ENCODE assay signal across 8 cellular contexts in the genomic region with DNA sequence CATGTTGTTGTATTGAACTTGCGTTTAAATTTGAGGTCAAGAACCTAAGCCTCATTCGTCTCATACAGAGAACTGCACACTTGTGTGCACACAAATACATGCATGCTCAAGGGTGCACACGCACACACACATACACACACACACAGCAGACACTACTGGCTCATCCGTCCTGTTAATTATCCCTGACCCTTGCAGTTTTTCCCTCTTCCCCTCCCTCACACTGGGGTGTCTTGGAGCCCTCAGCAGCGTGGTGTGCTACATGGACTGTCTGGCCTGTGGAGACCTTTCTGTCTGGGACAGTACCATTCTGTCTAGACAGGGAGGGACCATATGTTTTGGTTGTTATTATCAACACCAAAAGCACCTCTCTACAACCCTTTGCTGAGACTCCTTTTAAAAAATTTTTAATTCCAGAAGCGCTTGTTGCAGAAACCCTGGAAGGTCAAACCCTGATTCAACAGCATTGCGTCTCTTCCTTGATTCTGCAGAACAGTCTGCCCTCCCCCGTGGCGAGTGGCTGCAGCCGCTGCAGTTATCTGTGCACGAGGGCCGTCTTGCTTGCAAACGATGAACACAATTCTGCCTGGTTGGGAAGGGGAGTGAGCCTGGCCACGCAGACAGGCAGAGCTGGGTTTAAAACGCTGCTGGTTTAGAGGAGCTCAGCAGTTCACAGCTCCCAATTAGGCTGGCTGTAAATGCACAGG.
A peak's percentile ranks its signal among the peaks of the same experiment; 100 is the strongest.
DNase-seq lines count a peak whose midpoint lies in the region; ATAC-seq, FAIRE-seq and TF ChIP-seq lines count a peak whose summit lies in the region.

No MANE protein-coding gene starts in this region.

- peak overlapping the region; percentile 21 for H3K27ac ChIP-seq in C4-2B
- H3K27ac ChIP-seq in keratinocyte (ENCODE audit: control insufficient read depth, insufficient read depth, low read length), result no peak overlapping the region

- H4K20me1 ChIP-seq in keratinocyte (ENCODE audit: control insufficient read depth, extremely low read depth, insufficient read depth, low read length), result no peaks in the 10 kb centered on the region

- no peak for ATAC-seq in HG02678 (IDR thresholded peaks at IDR 0.05; ENCODE audit: unreplicated experiment)

- no peaks in the 10 kb centered on the region for H3K36me3 ChIP-seq in keratinocyte (ENCODE audit: control insufficient read depth in 2 of 2, extremely low read depth in 1 of 2, insufficient read depth in 2 of 2, low read length in 2 of 2)

- no peaks in the 10 kb centered on the region for H3K9me3 ChIP-seq in keratinocyte (ENCODE audit: control insufficient read depth, low read depth, low read length)

- no peaks in the 10 kb centered on the region for H3K4me1 ChIP-seq in keratinocyte (ENCODE audit: control insufficient read depth, extremely low read depth, insufficient read depth, low read length)

- H3K9me1 ChIP-seq in keratinocyte (ENCODE audit: control insufficient read depth, extremely low read depth, insufficient read depth, low read length), result no peaks in the 10 kb centered on the region

- no peak overlapping the region for H3K4me2 ChIP-seq in keratinocyte (ENCODE audit: control insufficient read depth, extremely low read depth, insufficient read depth, low read depth, low read length)

- DNase-seq in NCI-H187 treated with DMSO at 0.1 percent for 48 hours (lab: John Stamatoyannopoulos, UW) (peak; percentile 84), anterior cingulate cortex (lab: John Stamatoyannopoulos, UW) (peak in 48 of 58 donors; percentile 8 to 76 (median 42)), keratinocyte (ENCODE audit: low read depth, low spot score) (no peak), HPDE6-E6E7 (ENCODE audit: extremely low spot score) (no peak)
- DNase-seq in activated CD4-positive, CD25-positive, alpha-beta regulatory T cell treated with anti-CD3 and anti-CD28 coated beads, Interleukin-2, amount 50 U/mL, for 72 hours, result no peak
- DNase-seq in stimulated activated naive CD4-positive, alpha-beta T cell (lab: John Stamatoyannopoulos, UW), result no peak

- H3K4me3 ChIP-seq in keratinocyte (ENCODE audit: control insufficient read depth in 2 of 3, extremely low read depth in 1 of 3, insufficient read depth in 2 of 3, low read depth in 1 of 3, low read length in 3 of 3), result no peak overlapping the region

- H3K79me2 ChIP-seq in keratinocyte (ENCODE audit: control insufficient read depth, insufficient read depth, low read length), result no peaks in the 10 kb centered on the region

- H3K27me3 ChIP-seq in keratinocyte (ENCODE audit: control insufficient read depth, extremely low read depth, insufficient read depth, low read length), result no peaks in the 10 kb centered on the region

- dilution Hi-C loops in keratinocyte (cut with MboI; ENCODE audit: extremely low pct_ligation_motif_present, low sequenced_read_pairs), result no loop called here

- peak overlapping the region; percentile 44 for H2AFZ ChIP-seq in keratinocyte (ENCODE audit: control insufficient read depth, low read length)

- FAIRE-seq in keratinocyte (lab: Jason Lieb, UNC), result peak; percentile 63

- no peak for TF ChIP-seq CTCF in C4-2B (conservative IDR thresholded peaks at IDR 0.05)
- TF ChIP-seq CTCF in keratinocyte (optimal IDR thresholded peaks at IDR 0.05 in 1 of 3, IDR thresholded peaks at IDR 0.05 in 1 of 3, conservative IDR thresholded peaks at IDR 0.05 in 1 of 3; ENCODE audit: extremely low read depth in 1 of 3, insufficient read depth in 2 of 3, low read length in 3 of 3), result no peak

- H3K9ac ChIP-seq in keratinocyte (ENCODE audit: control insufficient read depth, extremely low read depth, insufficient read depth, low read length), result no peak overlapping the region

Comparison
In these comparisons a context has a peak if more than half of its experiments do, and no peak if none do; other contexts are left out.
1. DNase-seq: peak in NCI-H187 treated with DMSO at 0.1 percent for 48 hours (single experiment) and anterior cingulate cortex (48 of 58); none in keratinocyte (single experiment), activated CD4-positive, CD25-positive, alpha-beta regulatory T cell treated with anti-CD3 and anti-CD28 coated beads, Interleukin-2, amount 50 U/mL, for 72 hours (single experiment), HPDE6-E6E7 (single experiment) and stimulated activated naive CD4-positive, alpha-beta T cell (0 of 6).